In the genomic region with DNA sequence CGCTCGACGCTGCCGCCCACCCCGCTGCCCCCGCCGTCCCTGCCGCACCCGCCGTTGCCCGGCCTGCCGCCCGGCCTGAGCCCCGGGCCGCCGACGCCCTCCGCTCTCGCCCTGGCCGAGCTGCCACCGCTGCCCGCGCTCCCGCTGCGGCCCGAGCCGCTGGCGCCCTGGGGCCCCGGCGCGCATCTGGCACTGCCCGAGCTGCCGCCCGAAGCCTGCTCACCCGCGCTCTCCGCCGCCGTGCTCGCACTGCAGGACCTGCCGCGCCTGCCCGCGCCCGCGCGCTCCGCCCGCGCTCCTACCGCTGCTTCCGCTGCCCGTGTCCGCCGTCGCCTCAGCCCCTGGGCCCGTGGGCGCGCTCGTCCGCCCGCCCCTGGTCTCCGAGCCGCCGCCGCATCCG, we compare ENCODE assay signal across 8 cellular contexts. TPM values are rescaled to one million over a fixed set of nuclear protein-coding genes. Genes with fewer than 3 reads are reported as not detected.
DNase-seq lines count a peak whose midpoint lies in the region; ATAC-seq and TF ChIP-seq lines count a peak whose summit lies in the region.
"Had no signal": no experiment of that assay in that cellular context is flagged by ENCODE, and none has a peak within 500 bp of the region (broad histone marks: within the 10 kb centered on the region; RNA-seq: fewer than 3 reads in every experiment).

No MANE protein-coding gene starts in this region.

- no peaks in the 10 kb centered on the region for H3K27me3 ChIP-seq in Peyer's patch

- peak overlapping the region in 1 of 8 donors; percentile 77 for H3K4me3 Mint-ChIP-seq in naive B cell

- H3K27me3 Mint-ChIP-seq in naive B cell: peaks cover 11 to 29% (median 15%) of the 10 kb centered on the region in 3 donors

- H3K9me3 Mint-ChIP-seq in naive B cell: no peaks in the 10 kb centered on the region

- ATAC-seq in GM18867 (IDR thresholded peaks at IDR 0.05; ENCODE audit: unreplicated experiment): peak; percentile 11
- ATAC-seq in GM21737 (IDR thresholded peaks at IDR 0.05; ENCODE audit: unreplicated experiment): peak; percentile 4
- peak; percentile 3 to 6 for ATAC-seq in naive B cell (ENCODE audit: low read depth in 2 of 2)

- H3K27ac ChIP-seq in Peyer's patch: peak overlapping the region in 1 of 4 donors; percentile 96

- no peak for TF ChIP-seq CTCF in Peyer's patch (IDR thresholded peaks at IDR 0.05)

- H3K4me1 Mint-ChIP-seq in naive B cell: peaks cover 21 to 29% (median 25%) of the 10 kb centered on the region in 3 donors

- peak overlapping the region in 3 of 4 donors; percentile 42 to 58 (median 53) for H3K4me3 ChIP-seq in Peyer's patch

- H3K4me1 ChIP-seq in Peyer's patch: peaks cover 8 to 31% (median 14%) of the 10 kb centered on the region in 4 donors

- no peak for TF ChIP-seq POLR2A in Peyer's patch (IDR thresholded peaks at IDR 0.05)

- H3K36me3 Mint-ChIP-seq in naive B cell: no peaks in the 10 kb centered on the region

- no peaks in the 10 kb centered on the region for H3K36me3 ChIP-seq in Peyer's patch

- peak in 1 of 3 donors; percentile 62 for DNase-seq in Peyer's patch
- no peak for DNase-seq in naive B cell
- no peak for DNase-seq in NK-92 treated with Interleukin-12 subunit alpha and Interleukin-12 subunit beta, amount 100 ng/mL, for 24 hours (lab: John Stamatoyannopoulos, UW)
- DNase-seq in T1000 (lab: John Stamatoyannopoulos, UW): no peak
- no peak for DNase-seq in activated CD8-positive, alpha-beta memory T cell treated with anti-CD3 and anti-CD28 coated beads, Interleukin-2, amount 50 U/mL, for 4 hours

- peak overlapping the region in 1 of 6 donors; percentile 29 for H3K27ac Mint-ChIP-seq in naive B cell

- H3K9me3 ChIP-seq in Peyer's patch: no peaks in the 10 kb centered on the region

RNA-seq across cellular contexts. Expression of gene CLDN9, which starts 8.4 kb away (rescaled TPM):
- total RNA-seq in Peyer's patch: 1 to 10 TPM in 3 of 4 donors, under 1 TPM in 1; 0.76 to 2.5 (median 1.2) TPM
- polyA plus RNA-seq in naive B cell (ENCODE audit: low read depth in 6 of 6): not detected
- total RNA-seq: fibroblast of lung had no signal
- polyA plus RNA-seq: fibroblast of lung had no signal

RNA-seq across cellular contexts. Expression of gene CLDN6, which starts 13.7 kb away (rescaled TPM):
- not detected for total RNA-seq in Peyer's patch
- not detected for polyA plus RNA-seq in naive B cell (ENCODE audit: low read depth in 6 of 6)
- total RNA-seq: fibroblast of lung had no signal

RNA-seq across cellular contexts. Expression of gene TNFRSF12A, which starts 15.8 kb away (rescaled TPM):
- total RNA-seq in Peyer's patch: 10 to 100 TPM in 3 of 4 donors, 1 to 10 TPM in 1; 4.1 to 56.4 (median 39.8) TPM
- not detected for polyA plus RNA-seq in naive B cell (ENCODE audit: low read depth in 6 of 6)

RNA-seq across cellular contexts. Expression of gene HCFC1R1, which starts 19.4 kb away (rescaled TPM):
- 10 to 100 TPM; 14.0 to 38.0 (median 34.1) TPM for total RNA-seq in Peyer's patch
- polyA plus RNA-seq in naive B cell (ENCODE audit: low read depth in 6 of 6): 10 to 100 TPM in 5 of 6 donors, 1 to 10 TPM in 1; 7.6 to 21.4 (median 15.4) TPM

RNA-seq across cellular contexts. Expression of gene THOC6, which starts 19.5 kb away (rescaled TPM):
- total RNA-seq in Peyer's patch: 10 to 100 TPM in 3 of 4 donors, 1 to 10 TPM in 1; 9.6 to 64.4 (median 27.1) TPM
- 10 to 100 TPM; 35.7 to 75.7 (median 48.3) TPM for polyA plus RNA-seq in naive B cell (ENCODE audit: low read depth in 6 of 6)
